In genomic region chr12:59182191-59182590, GRCh38 we compare ENCODE assay signal across 17 cellular contexts.
DNase-seq lines count a peak whose midpoint lies in the region; ATAC-seq and TF ChIP-seq lines count a peak whose summit lies in the region.
"Had no signal": no experiment of that assay in that cellular context is flagged by ENCODE, and none has a peak within 500 bp of the region (broad histone marks: within the 10 kb centered on the region; RNA-seq: fewer than 3 reads in every experiment).

No MANE protein-coding gene starts in this region.

- H3K27ac Mint-ChIP-seq in endothelial cell (ENCODE audit: unreplicated experiment): no peak overlapping the region
- H3K27ac Mint-ChIP-seq: dendritic cell treated with granulocyte-macrophage colony-stimulating factor and Interleukin-4, amounts not matched to agents 40 ng/mL and 50 ng/mL, for 4 days had no signal

- no peaks in the 10 kb centered on the region for H3K9me3 Mint-ChIP-seq in endothelial cell (ENCODE audit: unreplicated experiment)

- H3K4me1 Mint-ChIP-seq in endothelial cell (ENCODE audit: unreplicated experiment): no peaks in the 10 kb centered on the region

- H3K27me3 Mint-ChIP-seq in endothelial cell (ENCODE audit: unreplicated experiment): no peaks in the 10 kb centered on the region
- H3K27me3 Mint-ChIP-seq: dendritic cell treated with granulocyte-macrophage colony-stimulating factor and Interleukin-4, amounts not matched to agents 40 ng/mL and 50 ng/mL, for 4 days had no signal

- H3K9me3 ChIP-seq in adipocyte (ENCODE audit: control insufficient read depth, low read length): no peaks in the 10 kb centered on the region
- H3K9me3 ChIP-seq: ascending aorta; BLaER1 treated with 17β-estradiol and CSF1 and Interleukin-3, amounts not matched to agents 10 nM and 100 nM; esophagus muscularis mucosa; mucosa of descending colon; pancreas; spleen; upper lobe of left lung had no signal

- DNase-seq in GM20000 (ENCODE audit: low spot score): peak; percentile 4
- peak; percentile 5 for DNase-seq in adipocyte (ENCODE audit: low read depth)
- DNase-seq in stimulated activated CD4-positive, alpha-beta T cell treated with anti-CD3 and anti-CD28 coated beads, Interleukin-2, amount 100 ng/mL, for 24 hours: peak; percentile 36 to 44
- no peak for DNase-seq in NCI-H510A treated with DMSO at 0.1 percent for 48 hours (lab: John Stamatoyannopoulos, UW)
- no peak for DNase-seq in NCI-H2196 (lab: John Stamatoyannopoulos, UW; ENCODE audit: unreplicated experiment)
- DNase-seq in endothelial cell (ENCODE audit: low spot score): no peak
- DNase-seq: DND-41, left cardiac atrium, mucosa of descending colon, pancreas, spleen, upper lobe of left lung had no signal

- no peak overlapping the region for H3K4me3 Mint-ChIP-seq in endothelial cell (ENCODE audit: unreplicated experiment)
- H3K4me3 Mint-ChIP-seq: dendritic cell treated with granulocyte-macrophage colony-stimulating factor and Interleukin-4, amounts not matched to agents 40 ng/mL and 50 ng/mL, for 4 days had no signal

- no peaks in the 10 kb centered on the region for H3K36me3 Mint-ChIP-seq in endothelial cell (ENCODE audit: low read depth, unreplicated experiment)

- TF ChIP-seq CTCF in GM20000 (IDR thresholded peaks at IDR 0.05; ENCODE audit: extremely low read depth, missing control alignments): no peak
- no peak for TF ChIP-seq CTCF in endothelial cell (IDR thresholded peaks at IDR 0.05; ENCODE audit: unreplicated experiment)

- no peaks in the 10 kb centered on the region for H3K4me1 ChIP-seq in adipocyte (ENCODE audit: control insufficient read depth, insufficient read depth, low read length)
- H3K4me1 ChIP-seq: ascending aorta, esophagus muscularis mucosa, pancreas, spleen, upper lobe of left lung had no signal

- no peak overlapping the region for H3K4me3 ChIP-seq in adipocyte (ENCODE audit: low read length)
- H3K4me3 ChIP-seq: ascending aorta; BLaER1 treated with 17β-estradiol and CSF1 and Interleukin-3, amounts not matched to agents 10 nM and 100 nM; esophagus muscularis mucosa; mucosa of descending colon; pancreas; spleen; upper lobe of left lung had no signal

- ATAC-seq in GM18508 (IDR thresholded peaks at IDR 0.05; ENCODE audit: insufficient read depth, unreplicated experiment): peak; percentile 46
- ATAC-seq: left cardiac atrium, mucosa of descending colon, pancreas had no signal

- H3K36me3 ChIP-seq in adipocyte (ENCODE audit: control insufficient read depth, insufficient read depth, low read length, severe bottlenecking): no peaks in the 10 kb centered on the region
- H3K36me3 ChIP-seq: ascending aorta; BLaER1 treated with 17β-estradiol and CSF1 and Interleukin-3, amounts not matched to agents 10 nM and 100 nM; esophagus muscularis mucosa; pancreas; spleen; upper lobe of left lung had no signal

- no peaks in the 10 kb centered on the region for H3K27me3 ChIP-seq in adipocyte (replicated peaks; ENCODE audit: control insufficient read depth, insufficient read depth, low read length)
- H3K27me3 ChIP-seq: ascending aorta; BLaER1 treated with 17β-estradiol and CSF1 and Interleukin-3, amounts not matched to agents 10 nM and 100 nM; esophagus muscularis mucosa; pancreas; spleen; upper lobe of left lung had no signal

- no peak overlapping the region for H3K9ac ChIP-seq in adipocyte (ENCODE audit: low read length)
- H3K9ac ChIP-seq: BLaER1 treated with 17β-estradiol and CSF1 and Interleukin-3, amounts not matched to agents 10 nM and 100 nM had no signal

Comparison
In these comparisons a context has a peak if more than half of its experiments do, and no peak if none do; other contexts are left out.
1. DNase-seq: peak in GM20000 (single experiment), adipocyte (single experiment) and stimulated activated CD4-positive, alpha-beta T cell treated with anti-CD3 and anti-CD28 coated beads, Interleukin-2, amount 100 ng/mL, for 24 hours (2 of 2); none in NCI-H510A treated with DMSO at 0.1 percent for 48 hours (single experiment), NCI-H2196 (single experiment) and endothelial cell (single experiment).